Comparison of ENCODE assay signal across 1 cellular context in genomic region chr20:49937023-49937929, GRCh38.
A peak's percentile ranks its signal among the peaks of the same experiment; 100 is the strongest.
TF ChIP-seq lines count a peak whose summit lies in the region.

No MANE protein-coding gene starts in this region.

TF ChIP-seq in GM12878, 131 proteins besides CTCF, POLR2A, EP300 and RAD21:
- TF ChIP-seq SRF (IDR thresholded peaks at IDR 0.05; ENCODE audit: low read depth in 2 of 2, low read length in 2 of 2) (0 out of 4 replicates have a peak, but pooled peaks of 1 of the 2 experiments have one; percentile 58), MTA3 (IDR thresholded peaks at IDR 0.05; ENCODE audit: borderline replicate concordance, low read length) (0 out of 2 replicates have a peak, but pooled peaks have one; percentile 21), MYB (IDR thresholded peaks at IDR 0.05; ENCODE audit: borderline replicate concordance, low read depth, low read length) (no peak), TAF1 (IDR thresholded peaks at IDR 0.05; ENCODE audit: borderline replicate concordance, low read depth, low read length) (no peak), YY1 (IDR thresholded peaks at IDR 0.05; ENCODE audit: low read depth, low read length) (peak; percentile 79), LARP7 (IDR thresholded peaks at IDR 0.05) (peak; percentile 59; the same call in 1 of the 2 replicates), NKRF (conservative IDR thresholded peaks at IDR 0.05) (0 out of 2 replicates have a peak, but pooled peaks have one; percentile 15), KDM1A (IDR thresholded peaks at IDR 0.05; ENCODE audit: borderline replicate concordance) (no peak)
